8 cellular contexts compared by ENCODE assay signal in genomic region chr3:153284282-153284938, GRCh38.
DNase-seq lines count a peak whose midpoint lies in the region; ATAC-seq and TF ChIP-seq lines count a peak whose summit lies in the region.

No MANE protein-coding gene starts in this region.

- no peak overlapping the region for H3K23ac ChIP-seq in mesenchymal stem cell (ENCODE audit: low read length in 2 of 2)
- no peak overlapping the region for H3K23ac ChIP-seq in H9 (ENCODE audit: insufficient read length, low read depth, low read length)

- H3K23me2 ChIP-seq in H9 (ENCODE audit: insufficient read length, low read depth, low read length, poor library complexity, severe bottlenecking) = no peaks in the 10 kb centered on the region

- POLR2A ChIA-PET in SK-N-SH (lab: Yijun Ruan, JAX) = no interaction called here

- DNase-seq in EL (peak; percentile 86), SK-N-SH (no peak), mesenchymal stem cell (peak; percentile 89), tibial artery (peak; percentile 80 to 87), NCI-H345 treated with DMSO at 0.1 percent for 48 hours (lab: John Stamatoyannopoulos, UW; ENCODE audit: unreplicated experiment) (no peak), H9 (no peak)
- DNase-seq in central memory CD4-positive, alpha-beta T cell = peak; percentile 43

- H3K9me2 ChIP-seq in SK-N-SH = no peaks in the 10 kb centered on the region

- no peak for TF ChIP-seq EP300 in SK-N-SH (IDR thresholded peaks at IDR 0.05; ENCODE audit: borderline replicate concordance in 1 of 2, low read depth in 1 of 2, low read length in 1 of 2)

- H3K56ac ChIP-seq in H9 (ENCODE audit: insufficient read length, low read depth, low read length) = no peak overlapping the region

- H4K91ac ChIP-seq in mesenchymal stem cell (ENCODE audit: low read length) = no peak overlapping the region
- H4K91ac ChIP-seq in H9 (ENCODE audit: insufficient read length, low read depth, low read length) = no peak overlapping the region

- H3K9ac ChIP-seq in SK-N-SH (0 out of 2 replicates have a peak overlapping the region, but pooled peaks have one; percentile 18), mesenchymal stem cell (ENCODE audit: low read length) (peak overlapping the region; percentile 90), H9 (ENCODE audit: extremely low read depth, insufficient read length, low read length) (no peak overlapping the region)

- peaks cover 3% of the 10 kb centered on the region for H3F3A ChIP-seq in SK-N-SH (replicated peaks; ENCODE audit: insufficient read depth)

- no peak overlapping the region for H3T11ph ChIP-seq in H9 (ENCODE audit: low read length)

- H2AK5ac ChIP-seq in mesenchymal stem cell (ENCODE audit: low read length, severe bottlenecking) (no peak overlapping the region), H9 (ENCODE audit: insufficient read length, low read length) (no peak overlapping the region)

- H2AFZ ChIP-seq in SK-N-SH (ENCODE audit: low read depth) (peak overlapping the region; percentile 85), mesenchymal stem cell (ENCODE audit: low read depth, low read length) (no peak overlapping the region), H9 (ENCODE audit: low read length) (no peak overlapping the region)

- H3K27ac ChIP-seq in SK-N-SH (ENCODE audit: low read depth in 2 of 2, low read length in 1 of 2) (peak overlapping the region; percentile 47 to 65; a peak in 3 of 4 replicates), mesenchymal stem cell (ENCODE audit: low read length, poor library complexity, severe bottlenecking) (no peak overlapping the region), tibial artery (peak overlapping the region; percentile 50 to 60), H9 (ENCODE audit: insufficient read length, low read depth, low read length) (no peak overlapping the region)

- intact Hi-C loops in tibial artery (cut with DNase I; ENCODE audit: low total_unique reads) = no loop called here

- H4K8ac ChIP-seq in mesenchymal stem cell (ENCODE audit: low read length) (no peak overlapping the region), H9 (replicated peaks; ENCODE audit: insufficient read length, low read depth, low read length) (no peak overlapping the region)

- H3K14ac ChIP-seq in mesenchymal stem cell (ENCODE audit: low read length in 2 of 2) = no peak overlapping the region
- H3K14ac ChIP-seq in H9 (ENCODE audit: insufficient read depth, low read length) = no peak overlapping the region

- H3K18ac ChIP-seq in mesenchymal stem cell (ENCODE audit: low read depth in 1 of 2, low read length in 2 of 2) = no peak overlapping the region
- H3K18ac ChIP-seq in H9 (ENCODE audit: insufficient read length, low read depth, low read length) = no peak overlapping the region

- H3K4me1 Mint-ChIP-seq in H9 = peaks cover 6 to 9% of the 10 kb centered on the region in 2 experiments

- H3K27me3 ChIP-seq in SK-N-SH (ENCODE audit: insufficient read depth) (no peaks in the 10 kb centered on the region), mesenchymal stem cell (ENCODE audit: control insufficient read depth in 1 of 2, insufficient read depth in 1 of 2, low read length in 2 of 2) (no peaks in the 10 kb centered on the region), tibial artery (no peaks in the 10 kb centered on the region), H9 (ENCODE audit: insufficient read depth, low read length) (no peaks in the 10 kb centered on the region)

- H3K9me3 ChIP-seq in SK-N-SH (no peaks in the 10 kb centered on the region), mesenchymal stem cell (ENCODE audit: control insufficient read depth, low read length) (no peaks in the 10 kb centered on the region), tibial artery (no peaks in the 10 kb centered on the region), H9 (ENCODE audit: control insufficient read depth, low read depth, low read length) (no peaks in the 10 kb centered on the region)

- no peak overlapping the region for H3K4me2 ChIP-seq in SK-N-SH
- no peak overlapping the region for H3K4me2 ChIP-seq in mesenchymal stem cell (ENCODE audit: low read length, poor library complexity, severe bottlenecking)
- no peak overlapping the region for H3K4me2 ChIP-seq in H9 (ENCODE audit: insufficient read depth, insufficient read length, low read length)

- H3K27ac Mint-ChIP-seq in H9 = peak overlapping the region in 1 of 3 experiments; percentile 63; a peak in 1 of 7 replicates

- no peak overlapping the region for H3K4me3 Mint-ChIP-seq in H9

- ATAC-seq in HG02884 (IDR thresholded peaks at IDR 0.05; ENCODE audit: unreplicated experiment) = peak; percentile 87

- no peaks in the 10 kb centered on the region for H3K27me3 Mint-ChIP-seq in H9 (ENCODE audit: low read depth)

- peaks cover 0 to 9% of the 10 kb centered on the region in 2 experiments; a peak in 1 of 4 replicates for H3K4me1 ChIP-seq in SK-N-SH (ENCODE audit: control insufficient read depth in 1 of 2, insufficient read depth in 2 of 2, low read depth in 1 of 2, low read length in 1 of 2)
- H3K4me1 ChIP-seq in mesenchymal stem cell (ENCODE audit: control insufficient read depth, insufficient read depth, low read depth, low read length) = peaks cover 2% of the 10 kb centered on the region
- H3K4me1 ChIP-seq in tibial artery = peaks cover 0 to 21% (median 6%) of the 10 kb centered on the region in 4 donors
- no peaks in the 10 kb centered on the region; the same call in 1 of the 2 replicates for H3K4me1 ChIP-seq in H9 (ENCODE audit: insufficient read depth, low read length)

- TF ChIP-seq CTCF in SK-N-SH (IDR thresholded peaks at IDR 0.05) = no peak
- TF ChIP-seq CTCF in tibial artery (IDR thresholded peaks at IDR 0.05) = no peak
- TF ChIP-seq CTCF in H9 (conservative IDR thresholded peaks at IDR 0.05) = no peak

- no peak overlapping the region for H4K5ac ChIP-seq in H9 (ENCODE audit: insufficient read length, low read depth, low read length)

- no peaks in the 10 kb centered on the region for H3K79me1 ChIP-seq in mesenchymal stem cell (replicated peaks; ENCODE audit: low read length, poor library complexity, severe bottlenecking)
- no peaks in the 10 kb centered on the region for H3K79me1 ChIP-seq in H9 (ENCODE audit: insufficient read depth, low read depth, low read length, poor library complexity, severe bottlenecking)

- H2BK20ac ChIP-seq in H9 (ENCODE audit: low read depth, low read length, poor library complexity, severe bottlenecking) = no peak overlapping the region

- H2BK5ac ChIP-seq in mesenchymal stem cell (ENCODE audit: low read depth, low read length, poor library complexity, severe bottlenecking) = no peak overlapping the region
- H2BK5ac ChIP-seq in H9 (ENCODE audit: insufficient read length, low read length) = no peak overlapping the region

- H3K4ac ChIP-seq in mesenchymal stem cell (ENCODE audit: low read depth in 1 of 2, low read length in 2 of 2) (no peak overlapping the region), H9 (ENCODE audit: low read depth, low read length) (no peak overlapping the region)

- H2BK12ac ChIP-seq in mesenchymal stem cell (ENCODE audit: low read length in 2 of 2) (no peak overlapping the region), H9 (ENCODE audit: insufficient read length, low read depth, low read length) (no peak overlapping the region)

- H3K9me3 Mint-ChIP-seq in H9 = no peaks in the 10 kb centered on the region; a peak in 1 of 5 replicates

- H3K4me3 ChIP-seq in SK-N-SH (ENCODE audit: low read depth in 2 of 2, low read length in 1 of 2) (no peak overlapping the region), mesenchymal stem cell (ENCODE audit: insufficient read depth in 1 of 2, low read depth in 1 of 2, low read length in 2 of 2) (peak overlapping the region in 1 of 2 experiments; percentile 3), tibial artery (no peak overlapping the region)

- H3K79me2 ChIP-seq in SK-N-SH (ENCODE audit: insufficient read depth) (no peaks in the 10 kb centered on the region), H9 (ENCODE audit: insufficient read depth, low read length) (no peaks in the 10 kb centered on the region)

- CTCF ChIA-PET in SK-N-SH (lab: Yijun Ruan, JAX) = interaction anchor here (1.0 kb wide), 1 partner anchor 272 kb away, joined by 3 read pairs; no protein-coding TSS in a partner anchor

- H3K36me3 ChIP-seq in SK-N-SH (replicated peaks in 1 of 2; ENCODE audit: control insufficient read depth in 1 of 2, insufficient read depth in 2 of 2, low read length in 1 of 2) = no peaks in the 10 kb centered on the region
- peaks cover 0 to 3% of the 10 kb centered on the region in 2 experiments for H3K36me3 ChIP-seq in mesenchymal stem cell (ENCODE audit: control insufficient read depth in 1 of 2, insufficient read depth in 2 of 2, low read depth in 1 of 2, low read length in 2 of 2)
- H3K36me3 ChIP-seq in tibial artery = no peaks in the 10 kb centered on the region

- 5% methylated on average over 4 of the region's 4 CpGs for WGBS in SK-N-SH (ENCODE audit: low lambda C conversion rate)
- 0% methylated on average over 3 of the region's 4 CpGs for whole genome bisulfite sequencing in mesenchymal stem cell
- no CpG with 5 or more reads among the region's 4 CpGs for WGBS in H9 (ENCODE audit: extremely low coverage, insufficient read length, low lambda C conversion rate)

- TF ChIP-seq RAD21 in SK-N-SH (IDR thresholded peaks at IDR 0.05; ENCODE audit: low read length) = no peak

- no peaks in the 10 kb centered on the region for H4K20me1 ChIP-seq in SK-N-SH (ENCODE audit: insufficient read depth)
- H4K20me1 ChIP-seq in H9 (ENCODE audit: control insufficient read depth, insufficient read depth, insufficient read length) = no peaks in the 10 kb centered on the region

- H2BK15ac ChIP-seq in mesenchymal stem cell (ENCODE audit: low read depth, poor library complexity, severe bottlenecking) = no peak overlapping the region
- no peak overlapping the region for H2BK15ac ChIP-seq in H9 (ENCODE audit: low read depth, low read length)

- no peaks in the 10 kb centered on the region for H3K36me3 Mint-ChIP-seq in H9 (ENCODE audit: insufficient read depth in 1 of 3, low read depth in 3 of 3)

- no peak overlapping the region for H2BK120ac ChIP-seq in mesenchymal stem cell (ENCODE audit: low read depth, low read length)
- H2BK120ac ChIP-seq in H9 (ENCODE audit: low read depth, low read length, poor library complexity, severe bottlenecking) = no peak overlapping the region

TF ChIP-seq in SK-N-SH, 30 proteins besides CTCF, POLR2A, EP300 and RAD21 (continues in another document):
- TF ChIP-seq MXI1 (IDR thresholded peaks at IDR 0.05; ENCODE audit: low read depth, low read length) (peak; percentile 65), EZH2phosphoT487 (IDR thresholded peaks at IDR 0.05; ENCODE audit: borderline replicate concordance, low read depth) (no peak), NRF1 (IDR thresholded peaks at IDR 0.05; ENCODE audit: low read depth, low read length) (no peak), SMC3 (IDR thresholded peaks at IDR 0.05; ENCODE audit: low read depth, low read length) (no peak), RFX5 (IDR thresholded peaks at IDR 0.05; ENCODE audit: low read length) (no peak), SIN3A (IDR thresholded peaks at IDR 0.05; ENCODE audit: borderline replicate concordance, low read depth, low read length) (peak; percentile 78; the same call in 1 of the 2 replicates), MAX (IDR thresholded peaks at IDR 0.05; ENCODE audit: low read depth) (peak; percentile 98)

Comparison
In these comparisons a context has a peak if more than half of its experiments do, and no peak if none do; other contexts are left out.
1. DNase-seq: peak in EL (single experiment), central memory CD4-positive, alpha-beta T cell (single experiment), mesenchymal stem cell (single experiment) and tibial artery (2 of 2); none in SK-N-SH (single experiment), NCI-H345 treated with DMSO at 0.1 percent for 48 hours (single experiment) and H9 (single experiment).
2. H3K27ac ChIP-seq: peak in SK-N-SH (2 of 2) and tibial artery (2 of 2); none in mesenchymal stem cell (single experiment) and H9 (single experiment).